Comparison of ENCODE assay signal across 29 cellular contexts in genomic region chr1:173162601-173163000, GRCh38.
"Had no signal": no experiment of that assay in that cellular context is flagged by ENCODE, and none has a peak within 500 bp of the region (broad histone marks: within the 10 kb centered on the region; RNA-seq: fewer than 3 reads in every experiment).

No MANE protein-coding gene starts in this region.

- H3K36me3 ChIP-seq: cardiac muscle cell had no signal

- FAIRE-seq: K562 had no signal

- H3K27me3 ChIP-seq: cardiac muscle cell had no signal

- ATAC-seq: K562 had no signal

- DNase-seq: activated B cell treated with CpG ODN at 0.5 μM for 24 hours; activated CD4-positive, alpha-beta memory T cell treated with anti-CD3 and anti-CD28 coated beads for 36 hours; activated CD4-positive, alpha-beta T cell treated with anti-CD3 and anti-CD28 coated beads for 4 hours; activated CD4-positive, alpha-beta T cell treated with anti-CD3 and anti-CD28 coated beads, Interleukin-2, amount 50 U/mL, for 1 hour; activated CD4-positive, CD25-positive, alpha-beta regulatory T cell treated with anti-CD3 and anti-CD28 coated beads, Interleukin-2, amount 50 U/mL, for 72 hours; activated CD8-positive, alpha-beta memory T cell treated with anti-CD3 and anti-CD28 coated beads, Interleukin-2, amount 10 ng/mL, durations not matched to agents 7 days and 5 days; activated CD8-positive, alpha-beta memory T cell treated with anti-CD3 and anti-CD28 coated beads, Interleukin-2, amount 50 U/mL, for 48 hours; activated effector memory CD4-positive, alpha-beta T cell treated with Interleukin-2 at 50 U/mL for 16 hours; activated naive CD4-positive, alpha-beta T cell treated with anti-CD3 and anti-CD28 coated beads, Interleukin-2, amount 10 ng/mL, durations not matched to agents 7 days and 5 days; activated naive CD8-positive, alpha-beta T cell treated with anti-CD3 and anti-CD28 coated beads, Interleukin-2, amount 50 U/mL, for 24 hours; activated T-cell treated with anti-CD3 and anti-CD28 coated beads, Interleukin-2, amount 50 U/mL, for 48 hours; anterior cingulate cortex; NCI-H1092 treated with DMSO at 0.1 percent for 48 hours; NCI-H1417; NCI-H146; NCI-H187; NCI-H2029 treated with DMSO at 0.1 percent for 48 hours; NCI-H2107; NCI-H345; NCI-H524 treated with DMSO at 0.1 percent for 48 hours; PC-9; Right ventricle myocardium superior; T-helper 1 cell; T-helper 2 cell; T-helper 9 cell had no signal

- H3K4me2 ChIP-seq: PC-9 had no signal

- H3K27ac ChIP-seq: cardiac muscle cell, PC-9, RWPE1, VCaP had no signal

- H3K4me3 ChIP-seq: cardiac muscle cell, K562, PC-9 had no signal

- H2AFZ ChIP-seq: PC-9 had no signal
